Comparison of ENCODE assay signal across 8 cellular contexts in genomic region chr12:16385779-16386646, GRCh38. TPM values are rescaled to one million over a fixed set of nuclear protein-coding genes. Genes with fewer than 3 reads are reported as not detected.
DNase-seq lines count a peak whose midpoint lies in the region; ATAC-seq and TF ChIP-seq lines count a peak whose summit lies in the region.
"Had no signal": no experiment of that assay in that cellular context is flagged by ENCODE, and none has a peak within 500 bp of the region (broad histone marks: within the 10 kb centered on the region; RNA-seq: fewer than 3 reads in every experiment).

No MANE protein-coding gene starts in this region.

- TF ChIP-seq POLR2A in uterus (IDR thresholded peaks at IDR 0.05) = no peak

- no peaks in the 10 kb centered on the region for H3K36me3 ChIP-seq in uterus

- H3K36me3 Mint-ChIP-seq in activated T-cell treated with anti-CD3 and anti-CD28 coated beads, Interleukin-2, amount 50 U/mL, for 72 hours (ENCODE audit: insufficient read depth in 2 of 2) = no peaks in the 10 kb centered on the region

- no peak overlapping the region for H3K27ac ChIP-seq in uterus

- intact Hi-C loops in left colon (cut with DNase I, micrococcal nuclease) (no loop called here), uterus (cut with DNase I; ENCODE audit: low total_unique reads) (no loop called here)

- H3K27ac Mint-ChIP-seq in activated T-cell treated with anti-CD3 and anti-CD28 coated beads, Interleukin-2, amount 50 U/mL, for 72 hours = no peak overlapping the region
- H3K27ac Mint-ChIP-seq: activated B cell treated with CpG ODN at 0.5 μM for 24 hours had no signal

- peak; percentile 21 for DNase-seq in GM13976 (ENCODE audit: low spot score)
- DNase-seq in NCI-H2107 (lab: John Stamatoyannopoulos, UW) = peak; percentile 56
- peak; percentile 48 to 86 for DNase-seq in T47D (ENCODE audit: low read depth in 1 of 2, low spot score in 1 of 2)
- DNase-seq in left colon = peak; percentile 10 to 25
- DNase-seq in uterus = peak; percentile 22 to 36
- DNase-seq in activated T-cell treated with anti-CD3 and anti-CD28 coated beads, Interleukin-2, amount 50 U/mL, for 72 hours = no peak
- DNase-seq in KG1 (lab: John Stamatoyannopoulos, UW) = no peak
- DNase-seq: activated B cell treated with CpG ODN at 0.5 μM for 24 hours had no signal

- H3K27me3 ChIP-seq in uterus = no peaks in the 10 kb centered on the region

- no peaks in the 10 kb centered on the region for H3K9me3 ChIP-seq in uterus

- H3K27me3 Mint-ChIP-seq in activated T-cell treated with anti-CD3 and anti-CD28 coated beads, Interleukin-2, amount 50 U/mL, for 72 hours (ENCODE audit: low read depth) = no peaks in the 10 kb centered on the region
- H3K27me3 Mint-ChIP-seq: activated B cell treated with CpG ODN at 0.5 μM for 24 hours had no signal

- peaks cover 5 to 8% of the 10 kb centered on the region in 2 donors for H3K9me3 Mint-ChIP-seq in activated T-cell treated with anti-CD3 and anti-CD28 coated beads, Interleukin-2, amount 50 U/mL, for 72 hours
- H3K9me3 Mint-ChIP-seq: activated B cell treated with CpG ODN at 0.5 μM for 24 hours had no signal

- in situ Hi-C loops in GM13976 (cut with MboI; ENCODE audit: low sequenced_read_pairs, unreplicated experiment) = no loop called here
- in situ Hi-C loops in T47D (cut with HindIII; ENCODE audit: low pct_unique_long_range_greater_than_20kb, low sequenced_read_pairs) = no loop called here

- no peaks in the 10 kb centered on the region for H3K4me1 ChIP-seq in uterus

- no peak overlapping the region for H3K4me3 ChIP-seq in uterus

- TF ChIP-seq CTCF in GM13976 (IDR thresholded peaks at IDR 0.05; ENCODE audit: borderline replicate concordance, control extremely low read depth, extremely low read depth, insufficient read depth, missing control alignments) (peak; percentile 14), uterus (IDR thresholded peaks at IDR 0.05) (peak; percentile 43 to 53 (median 48))

- peak; percentile 94 for ATAC-seq in left colon
- no peak for ATAC-seq in activated T-cell treated with anti-CD3 and anti-CD28 coated beads, Interleukin-2, amount 50 U/mL, for 72 hours (replicated peaks in 1 of 2)

- H3K4me3 Mint-ChIP-seq in activated T-cell treated with anti-CD3 and anti-CD28 coated beads, Interleukin-2, amount 50 U/mL, for 72 hours = no peak overlapping the region
- H3K4me3 Mint-ChIP-seq: activated B cell treated with CpG ODN at 0.5 μM for 24 hours had no signal

- no peaks in the 10 kb centered on the region for H3K4me1 Mint-ChIP-seq in activated T-cell treated with anti-CD3 and anti-CD28 coated beads, Interleukin-2, amount 50 U/mL, for 72 hours (ENCODE audit: low read depth)
- H3K4me1 Mint-ChIP-seq: activated B cell treated with CpG ODN at 0.5 μM for 24 hours had no signal

RNA-seq across cellular contexts. Expression of gene MGST1, which starts 38.6 kb away (rescaled TPM):
- total RNA-seq in left colon (100 to 1,000 TPM; 333 to 354 TPM), uterus (10 to 100 TPM in 3 of 4 donors, 1 to 10 TPM in 1; 4.6 to 85.6 (median 22.8) TPM)
- not detected for total RNA-seq in activated T-cell treated with anti-CD3 and anti-CD28 coated beads, Interleukin-2, amount 50 U/mL, for 72 hours
- total RNA-seq: activated B cell treated with CpG ODN at 0.5 μM for 24 hours had no signal

Comparison
In these comparisons a context has a peak if more than half of its experiments do, and no peak if none do; other contexts are left out.
1. DNase-seq: peak in GM13976 (single experiment), NCI-H2107 (single experiment), T47D (2 of 2), left colon (2 of 2) and uterus (2 of 2); none in activated T-cell treated with anti-CD3 and anti-CD28 coated beads, Interleukin-2, amount 50 U/mL, for 72 hours (0 of 2) and KG1 (single experiment).
2. RNA of gene MGST1, which starts 38.6 kb away (total RNA-seq): 333 to 354 TPM in left colon and 4.6 to 85.6 TPM in uterus; not detected in activated T-cell treated with anti-CD3 and anti-CD28 coated beads, Interleukin-2, amount 50 U/mL, for 72 hours; every median in the first group is over 4 times any median in the second.